8 cellular contexts compared by ENCODE assay signal in genomic region chr6:127119361-127120108, GRCh38. TPM values are rescaled to one million over a fixed set of nuclear protein-coding genes. Genes with fewer than 3 reads are reported as not detected.
DNase-seq lines count a peak whose midpoint lies in the region; ATAC-seq and TF ChIP-seq lines count a peak whose summit lies in the region.

No MANE protein-coding gene starts in this region.

- TF ChIP-seq CTCF in RWPE2 (IDR thresholded peaks at IDR 0.05; ENCODE audit: poor library complexity, severe bottlenecking), result no peak
- TF ChIP-seq CTCF in endothelial cell (IDR thresholded peaks at IDR 0.05; ENCODE audit: unreplicated experiment), result no peak
- TF ChIP-seq CTCF in nephron progenitor cell (IDR thresholded peaks at IDR 0.05), result no peak

- peak; percentile 33 for ATAC-seq in HG02588 (IDR thresholded peaks at IDR 0.05; ENCODE audit: unreplicated experiment)
- ATAC-seq in RWPE2 (ENCODE audit: low read depth), result peak; percentile 47

- H3K27ac Mint-ChIP-seq in endothelial cell (ENCODE audit: unreplicated experiment) (no peak overlapping the region), nephron progenitor cell (no peak overlapping the region)

- H3K27me3 Mint-ChIP-seq in endothelial cell (ENCODE audit: unreplicated experiment) (peaks cover 12% of the 10 kb centered on the region), nephron progenitor cell (ENCODE audit: low read depth, poor library complexity) (peaks cover 9% of the 10 kb centered on the region)

- H3K36me3 ChIP-seq in RWPE2 (ENCODE audit: low read depth), result no peaks in the 10 kb centered on the region

- H3K9me3 ChIP-seq in RWPE2 (ENCODE audit: severe bottlenecking), result no peaks in the 10 kb centered on the region

- H3K4me1 Mint-ChIP-seq in endothelial cell (ENCODE audit: unreplicated experiment) (peaks cover 19% of the 10 kb centered on the region), nephron progenitor cell (peaks cover 69% of the 10 kb centered on the region)

- no peaks in the 10 kb centered on the region for H3K36me3 Mint-ChIP-seq in endothelial cell (ENCODE audit: low read depth, unreplicated experiment)
- H3K36me3 Mint-ChIP-seq in nephron progenitor cell (ENCODE audit: low read depth), result no peaks in the 10 kb centered on the region

- H3K4me3 ChIP-seq in RWPE2 (ENCODE audit: severe bottlenecking), result peak overlapping the region; percentile 27

- DNase-seq in NCI-H146 (lab: John Stamatoyannopoulos, UW), result peak; percentile 32
- DNase-seq in NCI-H146 treated with DMSO at 0.1 percent for 48 hours (lab: John Stamatoyannopoulos, UW; ENCODE audit: unreplicated experiment), result no peak
- DNase-seq in RWPE2 (ENCODE audit: low spot score), result peak; percentile 59
- peak; percentile 34 for DNase-seq in endothelial cell (ENCODE audit: low spot score)
- peak; percentile 77 for DNase-seq in nephron progenitor cell
- no peak for DNase-seq in HuH-7.5 (ENCODE audit: low spot score)
- DNase-seq in NCI-H1930 (lab: John Stamatoyannopoulos, UW), result no peak

- H3K27me3 ChIP-seq in RWPE2 (ENCODE audit: insufficient read depth, poor library complexity, severe bottlenecking), result peaks cover 87% of the 10 kb centered on the region

- peak overlapping the region; percentile 86 for H3K4me3 Mint-ChIP-seq in endothelial cell (ENCODE audit: unreplicated experiment)
- peak overlapping the region; percentile 96 for H3K4me3 Mint-ChIP-seq in nephron progenitor cell

- H3K27ac ChIP-seq in RWPE2 (ENCODE audit: poor library complexity, severe bottlenecking), result no peak overlapping the region

- H3K9me3 Mint-ChIP-seq in endothelial cell (ENCODE audit: unreplicated experiment) (no peaks in the 10 kb centered on the region), nephron progenitor cell (no peaks in the 10 kb centered on the region)

- no peaks in the 10 kb centered on the region for H3K4me1 ChIP-seq in RWPE2 (ENCODE audit: insufficient read depth, poor library complexity, severe bottlenecking)

RNA-seq across cellular contexts. Expression of gene RSPO3, which starts 1.1 kb away (rescaled TPM):
- total RNA-seq in endothelial cell (ENCODE audit: unreplicated experiment), result 0.59 TPM

Comparison
In these comparisons a context has a peak if more than half of its experiments do, and no peak if none do; other contexts are left out.
1. DNase-seq: peak in NCI-H146 (single experiment), RWPE2 (single experiment), endothelial cell (single experiment) and nephron progenitor cell (single experiment); none in NCI-H146 treated with DMSO at 0.1 percent for 48 hours (single experiment), HuH-7.5 (single experiment) and NCI-H1930 (0 of 2).